ENCODE assay signal across 7 cellular contexts in the genomic region with DNA sequence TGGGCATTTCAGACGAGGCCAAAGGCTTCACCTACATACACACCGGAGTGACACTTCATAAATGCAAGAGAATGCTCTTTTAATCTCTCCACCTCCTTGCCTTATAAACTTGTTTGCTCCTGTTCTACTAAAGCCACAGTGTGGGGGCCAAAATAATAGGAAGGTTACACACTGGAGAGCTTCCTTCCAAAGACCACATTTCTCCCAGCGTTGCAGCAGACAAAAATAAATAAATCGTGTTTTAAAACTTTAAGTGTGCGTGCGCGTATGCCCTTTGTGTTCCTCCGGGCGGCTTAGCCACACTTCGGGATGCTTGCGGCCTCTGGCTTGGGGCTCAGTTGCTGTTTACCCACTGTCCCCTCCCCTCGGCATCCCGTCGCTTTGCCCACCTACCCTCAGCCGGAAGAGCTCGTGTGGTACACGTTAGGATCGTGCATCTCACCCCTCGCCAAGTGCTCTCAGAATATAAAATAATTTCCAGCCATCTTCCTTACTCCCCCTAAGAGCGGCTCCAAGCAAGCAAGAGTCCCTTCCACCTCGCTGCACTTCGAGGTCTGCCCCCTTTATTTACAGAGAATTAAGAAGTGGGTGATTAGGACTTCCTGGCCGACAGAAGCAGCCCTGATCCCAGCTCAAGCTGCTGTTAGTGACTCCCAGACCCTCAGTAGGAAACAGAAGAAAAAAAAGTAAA. TPM values are rescaled to one million over a fixed set of nuclear protein-coding genes. Genes with fewer than 3 reads are reported as not detected.
DNase-seq lines count a peak whose midpoint lies in the region; ATAC-seq and TF ChIP-seq lines count a peak whose summit lies in the region.

No MANE protein-coding gene starts in this region.

- H3K4me1 ChIP-seq in stomach, result peaks cover 0 to 29% (median 25%) of the 10 kb centered on the region in 4 donors

- no peak for TF ChIP-seq EP300 in stomach (IDR thresholded peaks at IDR 0.05)

- DNase-seq in HFF-Myc (ENCODE audit: extremely low read depth, low read depth) (no peak), stomach (no peak), glomerular visceral epithelial cell (ENCODE audit: extremely low spot score) (no peak)
- DNase-seq in activated naive CD8-positive, alpha-beta T cell treated with anti-CD3 and anti-CD28 coated beads, Interleukin-2, amount 50 U/mL, for 24 hours, result no peak

- H3K4me1 Mint-ChIP-seq in activated naive CD8-positive, alpha-beta T cell treated with anti-CD3 and anti-CD28 coated beads, Interleukin-2, amount 50 U/mL, for 24 hours, result peaks cover 40% of the 10 kb centered on the region

- H3K27me3 ChIP-seq in stomach, result peaks cover 0 to 46% (median 0%) of the 10 kb centered on the region in 3 donors

- H3K9me3 ChIP-seq in iPS-18c (ENCODE audit: control insufficient read depth, insufficient read depth, low read length), result no peaks in the 10 kb centered on the region
- H3K9me3 ChIP-seq in stomach, result no peaks in the 10 kb centered on the region

- H3K27me3 Mint-ChIP-seq in activated naive CD8-positive, alpha-beta T cell treated with anti-CD3 and anti-CD28 coated beads, Interleukin-2, amount 50 U/mL, for 24 hours, result peaks cover 84% of the 10 kb centered on the region

- H3K4me3 Mint-ChIP-seq in activated naive CD8-positive, alpha-beta T cell treated with anti-CD3 and anti-CD28 coated beads, Interleukin-2, amount 50 U/mL, for 24 hours, result peak overlapping the region; percentile 1

- peaks cover 2% of the 10 kb centered on the region for H3K36me3 Mint-ChIP-seq in activated naive CD8-positive, alpha-beta T cell treated with anti-CD3 and anti-CD28 coated beads, Interleukin-2, amount 50 U/mL, for 24 hours (ENCODE audit: low read depth)

- H3K9me3 Mint-ChIP-seq in activated naive CD8-positive, alpha-beta T cell treated with anti-CD3 and anti-CD28 coated beads, Interleukin-2, amount 50 U/mL, for 24 hours, result peaks cover under 1% of the 10 kb centered on the region

- TF ChIP-seq CTCF in HFF-Myc (IDR thresholded peaks at IDR 0.05; ENCODE audit: low read depth, low read length, missing control alignments), result no peak
- TF ChIP-seq CTCF in stomach (IDR thresholded peaks at IDR 0.05), result no peak

- WGBS in stomach, 5 donors, result 28 to 49% (median 44%) methylated on average over 23 of the region's 23 CpGs

- ATAC-seq in activated naive CD8-positive, alpha-beta T cell treated with anti-CD3 and anti-CD28 coated beads, Interleukin-2, amount 50 U/mL, for 24 hours, result no peak
- ATAC-seq in HG02763 (IDR thresholded peaks at IDR 0.05; ENCODE audit: unreplicated experiment), result no peak
- no peak for ATAC-seq in GM21367 (IDR thresholded peaks at IDR 0.05; ENCODE audit: unreplicated experiment)

- no peak for TF ChIP-seq POLR2A in stomach (IDR thresholded peaks at IDR 0.05)

- H3K27ac Mint-ChIP-seq in activated naive CD8-positive, alpha-beta T cell treated with anti-CD3 and anti-CD28 coated beads, Interleukin-2, amount 50 U/mL, for 24 hours, result no peak overlapping the region

- H3K36me3 ChIP-seq in stomach, result peaks cover 0 to 16% (median 13%) of the 10 kb centered on the region in 4 donors

- intact Hi-C loops in stomach (cut with DNase I; ENCODE audit: low total_unique reads), result no loop called here

- H3K27ac ChIP-seq in stomach, result peak overlapping the region in 4 of 5 donors; percentile 91 to 96 (median 94)

- H3K4me3 ChIP-seq in HFF-Myc (replicated peaks; ENCODE audit: low read depth, low read length) (peak overlapping the region; percentile 90), iPS-18c (ENCODE audit: insufficient read depth, low read depth, low read length) (peak overlapping the region; percentile 60), stomach (peak overlapping the region; percentile 60 to 79 (median 68))

RNA-seq across cellular contexts. Expression of a gene that starts 3.3 kb away (rescaled TPM):
- total RNA-seq in stomach, result 10 to 100 TPM in 4 of 5 donors, 1 to 10 TPM in 1; 9.6 to 77.7 (median 46.1) TPM
- polyA plus RNA-seq in stomach, result 10 to 100 TPM in 1 of 3 donors, 1 to 10 TPM in 2; 3.9 to 12.4 (median 9.2) TPM
